Comparison of ENCODE assay signal across 1 cellular context in genomic region chr19:28964500-28964899, GRCh38.
TF ChIP-seq lines count a peak whose summit lies in the region.

No MANE protein-coding gene starts in this region.

TF ChIP-seq in IMR-90, 13 proteins besides CTCF, POLR2A, EP300 and RAD21:
- no peak for TF ChIP-seq NFE2L2 (IDR thresholded peaks at IDR 0.05; ENCODE audit: low read depth, low read length)
- no peak for TF ChIP-seq CEBPB (IDR thresholded peaks at IDR 0.05; ENCODE audit: low read depth, low read length)
- TF ChIP-seq USF2 (IDR thresholded peaks at IDR 0.05; ENCODE audit: low read depth, low read length): no peak
- no peak for TF ChIP-seq SMC3 (IDR thresholded peaks at IDR 0.05; ENCODE audit: low read depth, low read length)
- no peak for TF ChIP-seq FOS (IDR thresholded peaks at IDR 0.05; ENCODE audit: low read depth, low read length)
- no peak for TF ChIP-seq BHLHE40 (IDR thresholded peaks at IDR 0.05; ENCODE audit: low read depth, low read length)
- TF ChIP-seq MAZ (IDR thresholded peaks at IDR 0.05; ENCODE audit: borderline replicate concordance, low read depth, low read length): no peak
- TF ChIP-seq MAFK (IDR thresholded peaks at IDR 0.05; ENCODE audit: low read depth, low read length): no peak
- no peak for TF ChIP-seq RFX5 (IDR thresholded peaks at IDR 0.05; ENCODE audit: low read depth, low read length)
- no peak for TF ChIP-seq ELK1 (IDR thresholded peaks at IDR 0.05; ENCODE audit: borderline replicate concordance, low read depth, low read length)
- TF ChIP-seq RCOR1 (IDR thresholded peaks at IDR 0.05; ENCODE audit: insufficient replicate concordance, low read length): no peak
- no peak for TF ChIP-seq CHD1 (IDR thresholded peaks at IDR 0.05; ENCODE audit: low read depth, low read length)
- no peak for TF ChIP-seq MXI1 (IDR thresholded peaks at IDR 0.05; ENCODE audit: borderline replicate concordance, low read depth, low read length)
